ENCODE assay signal across 1 cellular context in the genomic region with DNA sequence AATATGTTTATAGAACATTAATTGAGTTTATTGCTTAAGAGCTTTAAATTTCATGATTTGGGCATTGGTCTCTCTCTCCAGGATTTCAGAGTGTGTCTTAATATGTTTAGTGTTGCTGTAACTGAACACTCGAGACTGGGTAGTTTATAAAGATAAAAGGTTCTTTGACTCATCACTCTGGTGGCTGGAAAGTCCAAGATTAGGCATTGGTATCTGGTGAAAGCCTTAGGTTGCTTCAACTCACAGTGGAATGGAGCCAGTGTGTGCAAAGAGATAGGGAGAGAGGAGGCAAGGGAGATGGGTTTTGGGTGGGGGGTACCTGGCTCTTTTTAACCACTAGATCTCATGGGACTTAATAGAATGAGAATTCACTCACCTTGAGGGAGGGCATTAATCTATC.
A peak's percentile ranks its signal among the peaks of the same experiment; 100 is the strongest.
TF ChIP-seq lines count a peak whose summit lies in the region.

No MANE protein-coding gene starts in this region.

TF ChIP-seq in K562, 482 proteins besides CTCF, POLR2A, EP300 and RAD21 (continued from another document):
- TF ChIP-seq RCOR1 (IDR thresholded peaks at IDR 0.05; ENCODE audit: borderline replicate concordance in 1 of 2, low read depth in 2 of 2, low read length in 2 of 2), result 0 out of 4 replicates have a peak, but pooled peaks of 1 of the 2 experiments have one; percentile 40
- TF ChIP-seq TAL1 (IDR thresholded peaks at IDR 0.05), result peak; percentile 88
- TF ChIP-seq ARID1B (IDR thresholded peaks at IDR 0.05), result peak; percentile 96
- TF ChIP-seq ZBTB7A (IDR thresholded peaks at IDR 0.05; ENCODE audit: borderline replicate concordance, control insufficient read depth, low read depth, low read length), result peak; percentile 24; the same call in 1 of the 2 replicates
- TF ChIP-seq, protein P1, sequence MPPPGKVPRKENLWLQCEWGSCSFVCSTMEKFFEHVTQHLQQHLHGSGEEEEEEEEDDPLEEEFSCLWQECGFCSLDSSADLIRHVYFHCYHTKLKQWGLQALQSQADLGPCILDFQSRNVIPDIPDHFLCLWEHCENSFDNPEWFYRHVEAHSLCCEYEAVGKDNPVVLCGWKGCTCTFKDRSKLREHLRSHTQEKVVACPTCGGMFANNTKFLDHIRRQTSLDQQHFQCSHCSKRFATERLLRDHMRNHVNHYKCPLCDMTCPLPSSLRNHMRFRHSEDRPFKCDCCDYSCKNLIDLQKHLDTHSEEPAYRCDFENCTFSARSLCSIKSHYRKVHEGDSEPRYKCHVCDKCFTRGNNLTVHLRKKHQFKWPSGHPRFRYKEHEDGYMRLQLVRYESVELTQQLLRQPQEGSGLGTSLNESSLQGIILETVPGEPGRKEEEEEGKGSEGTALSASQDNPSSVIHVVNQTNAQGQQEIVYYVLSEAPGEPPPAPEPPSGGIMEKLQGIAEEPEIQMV (tag; conservative IDR thresholded peaks at IDR 0.05; ENCODE audit: low read depth), result no peak
- TF ChIP-seq GATAD2B (IDR thresholded peaks at IDR 0.05; ENCODE audit: borderline replicate concordance), result no peak
- TF ChIP-seq ZBTB11 (CRISPR knock-in tag; IDR thresholded peaks at IDR 0.05), result 0 out of 6 replicates have a peak, but pooled peaks of 1 of the 3 experiments have one; percentile 29
- peak; percentile 86; the same call in 1 of the 2 replicates for TF ChIP-seq CC2D1A (IDR thresholded peaks at IDR 0.05)
- TF ChIP-seq, protein P2, sequence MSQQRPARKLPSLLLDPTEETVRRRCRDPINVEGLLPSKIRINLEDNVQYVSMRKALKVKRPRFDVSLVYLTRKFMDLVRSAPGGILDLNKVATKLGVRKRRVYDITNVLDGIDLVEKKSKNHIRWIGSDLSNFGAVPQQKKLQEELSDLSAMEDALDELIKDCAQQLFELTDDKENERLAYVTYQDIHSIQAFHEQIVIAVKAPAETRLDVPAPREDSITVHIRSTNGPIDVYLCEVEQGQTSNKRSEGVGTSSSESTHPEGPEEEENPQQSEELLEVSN (IDR thresholded peaks at IDR 0.05; ENCODE audit: borderline replicate concordance in 1 of 2, extremely low read depth in 1 of 2, insufficient read depth in 1 of 2, insufficient read length in 1 of 2, low read depth in 1 of 2, low read length in 1 of 2, poor library complexity in 1 of 2, severe bottlenecking in 1 of 2), result no peak
- TF ChIP-seq TEAD4 (IDR thresholded peaks at IDR 0.05; ENCODE audit: low read length), result peak; percentile 91
- no peak for TF ChIP-seq TEAD4 (CRISPR knock-in tag; IDR thresholded peaks at IDR 0.05; ENCODE audit: borderline replicate concordance)
- no peak for TF ChIP-seq SRSF3 (IDR thresholded peaks at IDR 0.05; ENCODE audit: insufficient read depth, low read length)
- peak; percentile 78 for TF ChIP-seq MTA2 (IDR thresholded peaks at IDR 0.05; ENCODE audit: low read depth)
- peak; percentile 74 for TF ChIP-seq STAT5A (IDR thresholded peaks at IDR 0.05; ENCODE audit: borderline replicate concordance, low read length)
- peak; percentile 86 for TF ChIP-seq NFIC (IDR thresholded peaks at IDR 0.05)
- TF ChIP-seq TEAD1 (CRISPR knock-in tag; IDR thresholded peaks at IDR 0.05), result no peak
- TF ChIP-seq SMARCA4 (IDR thresholded peaks at IDR 0.05), result peak; percentile 94
- TF ChIP-seq MTA3 (IDR thresholded peaks at IDR 0.05; ENCODE audit: borderline replicate concordance), result 0 out of 2 replicates have a peak, but pooled peaks have one; percentile 20
- 0 out of 4 replicates have a peak, but pooled peaks of 1 of the 2 experiments have one; percentile 34 for TF ChIP-seq MNT (conservative IDR thresholded peaks at IDR 0.05)
- TF ChIP-seq TFAM (CRISPR knock-in tag; conservative IDR thresholded peaks at IDR 0.05), result no peak
- TF ChIP-seq PML (IDR thresholded peaks at IDR 0.05; ENCODE audit: low read length), result peak; percentile 69; the same call in 1 of the 2 replicates
- TF ChIP-seq NCOA1 (IDR thresholded peaks at IDR 0.05; ENCODE audit: low read depth), result peak; percentile 67; the same call in 1 of the 2 replicates
- no peak for TF ChIP-seq XRCC3 (IDR thresholded peaks at IDR 0.05)
- no peak for TF ChIP-seq RBM22 (IDR thresholded peaks at IDR 0.05; ENCODE audit: low read depth, low read length, poor library complexity, severe bottlenecking)
- TF ChIP-seq RUNX1 (IDR thresholded peaks at IDR 0.05; ENCODE audit: low read depth), result no peak
- TF ChIP-seq LEF1 (IDR thresholded peaks at IDR 0.05), result peak; percentile 81; the same call in 1 of the 2 replicates
- TF ChIP-seq, protein P3, sequence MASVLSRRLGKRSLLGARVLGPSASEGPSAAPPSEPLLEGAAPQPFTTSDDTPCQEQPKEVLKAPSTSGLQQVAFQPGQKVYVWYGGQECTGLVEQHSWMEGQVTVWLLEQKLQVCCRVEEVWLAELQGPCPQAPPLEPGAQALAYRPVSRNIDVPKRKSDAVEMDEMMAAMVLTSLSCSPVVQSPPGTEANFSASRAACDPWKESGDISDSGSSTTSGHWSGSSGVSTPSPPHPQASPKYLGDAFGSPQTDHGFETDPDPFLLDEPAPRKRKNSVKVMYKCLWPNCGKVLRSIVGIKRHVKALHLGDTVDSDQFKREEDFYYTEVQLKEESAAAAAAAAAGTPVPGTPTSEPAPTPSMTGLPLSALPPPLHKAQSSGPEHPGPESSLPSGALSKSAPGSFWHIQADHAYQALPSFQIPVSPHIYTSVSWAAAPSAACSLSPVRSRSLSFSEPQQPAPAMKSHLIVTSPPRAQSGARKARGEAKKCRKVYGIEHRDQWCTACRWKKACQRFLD (CRISPR knock-in tag; IDR thresholded peaks at IDR 0.05), result 0 out of 2 replicates have a peak, but pooled peaks have one; percentile 26
- peak; percentile 94 for TF ChIP-seq EHMT2 (IDR thresholded peaks at IDR 0.05)
- TF ChIP-seq MAFF (IDR thresholded peaks at IDR 0.05; ENCODE audit: low read length), result 0 out of 2 replicates have a peak, but pooled peaks have one; percentile 20
- TF ChIP-seq, protein P4, sequence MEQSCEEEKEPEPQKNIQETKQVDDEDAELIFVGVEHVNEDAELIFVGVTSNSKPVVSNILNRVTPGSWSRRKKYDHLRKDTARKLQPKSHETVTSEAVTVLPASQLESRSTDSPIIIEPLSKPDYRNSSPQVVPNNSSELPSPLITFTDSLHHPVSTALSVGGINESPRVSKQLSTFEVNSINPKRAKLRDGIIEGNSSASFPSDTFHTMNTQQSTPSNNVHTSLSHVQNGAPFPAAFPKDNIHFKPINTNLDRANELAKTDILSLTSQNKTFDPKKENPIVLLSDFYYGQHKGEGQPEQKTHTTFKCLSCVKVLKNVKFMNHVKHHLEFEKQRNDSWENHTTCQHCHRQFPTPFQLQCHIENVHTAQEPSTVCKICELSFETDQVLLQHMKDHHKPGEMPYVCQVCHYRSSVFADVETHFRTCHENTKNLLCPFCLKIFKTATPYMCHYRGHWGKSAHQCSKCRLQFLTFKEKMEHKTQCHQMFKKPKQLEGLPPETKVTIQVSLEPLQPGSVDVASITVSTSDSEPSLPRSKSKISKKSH (CRISPR knock-in tag; IDR thresholded peaks at IDR 0.05), result no peak
